12 cellular contexts compared by ENCODE assay signal in genomic region chr1:13469343-13469742, GRCh38. TPM values are rescaled to one million over a fixed set of nuclear protein-coding genes. Genes with fewer than 3 reads are reported as not detected.
DNase-seq lines count a peak whose midpoint lies in the region; ATAC-seq, FAIRE-seq and TF ChIP-seq lines count a peak whose summit lies in the region.
"Had no signal": no experiment of that assay in that cellular context is flagged by ENCODE, and none has a peak within 500 bp of the region (broad histone marks: within the 10 kb centered on the region; RNA-seq: fewer than 3 reads in every experiment).

No MANE protein-coding gene starts in this region.

- peak; percentile 52 for FAIRE-seq in bronchial epithelial cell (lab: Jason Lieb, UNC)

- TF ChIP-seq CTCF in bronchial epithelial cell (IDR thresholded peaks at IDR 0.05; ENCODE audit: insufficient read depth, low read length, severe bottlenecking) (peak; percentile 22), progenitor cell of endocrine pancreas (IDR thresholded peaks at IDR 0.05; ENCODE audit: unreplicated experiment) (peak; percentile 46)

- no peaks in the 10 kb centered on the region for H3K9me3 ChIP-seq in MG63
- H3K9me3 ChIP-seq: upper lobe of left lung had no signal

- peaks cover 15% of the 10 kb centered on the region for H3K27me3 Mint-ChIP-seq in progenitor cell of endocrine pancreas
- H3K27me3 Mint-ChIP-seq: activated naive CD8-positive, alpha-beta T cell treated with anti-CD3 and anti-CD28 coated beads, Interleukin-2, amount 50 U/mL, for 24 hours had no signal

- no peak overlapping the region for H3K4me3 Mint-ChIP-seq in progenitor cell of endocrine pancreas (ENCODE audit: low read depth)
- H3K4me3 Mint-ChIP-seq: activated naive CD8-positive, alpha-beta T cell treated with anti-CD3 and anti-CD28 coated beads, Interleukin-2, amount 50 U/mL, for 24 hours had no signal

- ATAC-seq in GM18868 (IDR thresholded peaks at IDR 0.05; ENCODE audit: unreplicated experiment) (no peak), GM21786 (IDR thresholded peaks at IDR 0.05; ENCODE audit: unreplicated experiment) (no peak)
- ATAC-seq: activated naive CD8-positive, alpha-beta T cell treated with anti-CD3 and anti-CD28 coated beads, Interleukin-2, amount 50 U/mL, for 24 hours had no signal

- no peak overlapping the region for H3K27ac Mint-ChIP-seq in progenitor cell of endocrine pancreas
- H3K27ac Mint-ChIP-seq: activated naive CD8-positive, alpha-beta T cell treated with anti-CD3 and anti-CD28 coated beads, Interleukin-2, amount 50 U/mL, for 24 hours had no signal

- H3K27me3 ChIP-seq in MG63 (no peaks in the 10 kb centered on the region; the same call in 1 of the 2 replicates), bronchial epithelial cell (ENCODE audit: control insufficient read depth, insufficient read depth, low read length) (no peaks in the 10 kb centered on the region)
- H3K27me3 ChIP-seq: upper lobe of left lung had no signal

- no peaks in the 10 kb centered on the region for H3K4me1 Mint-ChIP-seq in progenitor cell of endocrine pancreas (ENCODE audit: low read depth)
- H3K4me1 Mint-ChIP-seq: activated naive CD8-positive, alpha-beta T cell treated with anti-CD3 and anti-CD28 coated beads, Interleukin-2, amount 50 U/mL, for 24 hours had no signal

- H3K9me3 Mint-ChIP-seq in progenitor cell of endocrine pancreas (ENCODE audit: low read depth): peaks cover 6% of the 10 kb centered on the region
- H3K9me3 Mint-ChIP-seq: activated naive CD8-positive, alpha-beta T cell treated with anti-CD3 and anti-CD28 coated beads, Interleukin-2, amount 50 U/mL, for 24 hours had no signal

- H3K36me3 ChIP-seq in MG63 (no peaks in the 10 kb centered on the region), bronchial epithelial cell (ENCODE audit: control insufficient read depth, insufficient read depth, low read length) (no peaks in the 10 kb centered on the region)
- H3K36me3 ChIP-seq: upper lobe of left lung had no signal

- H3K36me3 Mint-ChIP-seq in progenitor cell of endocrine pancreas (ENCODE audit: insufficient read depth): no peaks in the 10 kb centered on the region

- H3K4me3 ChIP-seq in MG63 (no peak overlapping the region), bronchial epithelial cell (ENCODE audit: low read depth, low read length) (no peak overlapping the region)
- H3K4me3 ChIP-seq: upper lobe of left lung had no signal

- DNase-seq in NCI-H345 (lab: John Stamatoyannopoulos, UW): peak; percentile 2
- no peak for DNase-seq in NCI-H345 treated with DMSO at 0.1 percent for 48 hours (lab: John Stamatoyannopoulos, UW; ENCODE audit: unreplicated experiment)
- peak; percentile 6 for DNase-seq in MG63
- DNase-seq in bronchial epithelial cell (ENCODE audit: low read depth): peak; percentile 14
- no peak for DNase-seq in progenitor cell of endocrine pancreas (ENCODE audit: low spot score, unreplicated experiment)
- no peak for DNase-seq in NK-92 (lab: John Stamatoyannopoulos, UW; ENCODE audit: unreplicated experiment)
- DNase-seq: activated naive CD8-positive, alpha-beta T cell treated with anti-CD3 and anti-CD28 coated beads, Interleukin-2, amount 50 U/mL, for 24 hours; AML-193; stimulated activated CD4-positive, alpha-beta T cell treated with anti-CD3 and anti-CD28 coated beads, Interleukin-4, amount 100 ng/mL, for 4 hours; upper lobe of left lung had no signal

RNA-seq across cellular contexts. Expression of gene LRRC38, which starts 44.5 kb away (rescaled TPM):
- total RNA-seq in MG63 (2014; rRNA removed; shearing (Covaris generic); ENCODE audit: low replicate concordance): not detected in 2 replicates
- total RNA-seq in bronchial epithelial cell (not detected in 2 replicates), progenitor cell of endocrine pancreas (not detected in 2 replicates)

RNA-seq across cellular contexts. Expression of gene PRAMEF20, which starts 59.1 kb away (rescaled TPM):
- not detected in 2 replicates for total RNA-seq in MG63 (2014; rRNA removed; shearing (Covaris generic); ENCODE audit: low replicate concordance)
- total RNA-seq in bronchial epithelial cell (not detected in 2 replicates), progenitor cell of endocrine pancreas (not detected in 2 replicates)
- total RNA-seq: upper lobe of left lung had no signal

Comparison
In these comparisons a context has a peak if more than half of its experiments do, and no peak if none do; other contexts are left out.
1. DNase-seq: peak in NCI-H345 (single experiment), MG63 (single experiment) and bronchial epithelial cell (single experiment); none in NCI-H345 treated with DMSO at 0.1 percent for 48 hours (single experiment), progenitor cell of endocrine pancreas (single experiment) and NK-92 (single experiment).